In the genomic region with DNA sequence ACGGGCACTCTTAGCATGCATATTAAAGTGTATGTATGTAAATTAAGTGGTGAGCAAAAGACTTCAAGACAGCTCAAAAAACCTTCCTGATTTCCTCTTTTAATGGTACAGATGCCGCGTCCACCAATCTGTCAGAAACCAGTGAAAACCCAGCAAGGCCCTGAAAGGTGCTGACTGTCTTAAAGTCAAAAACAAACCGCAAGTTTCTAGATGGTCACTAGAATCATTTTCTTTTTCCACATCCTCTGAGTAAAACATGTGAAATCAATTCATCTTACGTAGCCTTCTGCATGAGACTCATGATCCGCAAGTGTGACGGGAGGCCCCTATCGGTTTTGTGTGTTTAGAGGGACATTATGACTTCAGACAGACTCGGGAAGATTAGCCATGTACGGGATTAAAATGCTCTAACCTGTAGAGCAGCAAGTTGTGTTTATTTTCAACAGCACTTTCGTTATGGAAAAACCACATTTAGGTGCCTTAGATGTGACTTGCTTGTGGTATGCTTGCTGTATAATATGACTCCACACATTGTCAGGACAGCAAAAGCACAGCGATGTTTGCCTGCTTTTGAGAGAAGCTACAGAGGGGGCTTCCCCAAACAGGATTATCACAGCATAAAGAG, we compare ENCODE assay signal across 9 cellular contexts.
A peak's percentile ranks its signal among the peaks of the same experiment; 100 is the strongest.
DNase-seq lines count a peak whose midpoint lies in the region; ATAC-seq, FAIRE-seq and TF ChIP-seq lines count a peak whose summit lies in the region.
"Had no signal": no experiment of that assay in that cellular context is flagged by ENCODE, and none has a peak within 500 bp of the region (broad histone marks: within the 10 kb centered on the region; RNA-seq: fewer than 3 reads in every experiment).

No MANE protein-coding gene starts in this region.

- peak overlapping the region; percentile 57 for H3K4me3 Mint-ChIP-seq in T-helper 2 cell treated with Interferon-gamma antibody and Interleukin-4, amounts not matched to agents 5 μg/mL and 100 μg/mL, for 36 hours
- no peak overlapping the region for H3K4me3 Mint-ChIP-seq in GM23338

- H3K27ac Mint-ChIP-seq in T-helper 2 cell treated with Interferon-gamma antibody and Interleukin-4, amounts not matched to agents 5 μg/mL and 100 μg/mL, for 36 hours: peak overlapping the region; percentile 70
- H3K27ac Mint-ChIP-seq in GM23338: no peak overlapping the region

- H3K27me3 ChIP-seq in gastroesophageal sphincter: no peaks in the 10 kb centered on the region
- H3K27me3 ChIP-seq in GM23338 (ENCODE audit: insufficient read depth): no peaks in the 10 kb centered on the region
- H3K27me3 ChIP-seq in pancreas: no peaks in the 10 kb centered on the region

- H3K36me3 ChIP-seq in gastroesophageal sphincter (peaks cover 0 to 10% of the 10 kb centered on the region in 2 donors), GM23338 (ENCODE audit: insufficient read depth) (no peaks in the 10 kb centered on the region), pancreas (peaks cover 0 to 5% (median 0%) of the 10 kb centered on the region in 3 donors)

- no peaks in the 10 kb centered on the region for H3K9me3 Mint-ChIP-seq in T-helper 2 cell treated with Interferon-gamma antibody and Interleukin-4, amounts not matched to agents 5 μg/mL and 100 μg/mL, for 36 hours
- no peaks in the 10 kb centered on the region; the same call in 2 of the 3 replicates for H3K9me3 Mint-ChIP-seq in GM23338

- no peaks in the 10 kb centered on the region for H4K20me1 ChIP-seq in GM23338 (replicated peaks; ENCODE audit: insufficient read depth)

- H3K36me3 Mint-ChIP-seq in T-helper 2 cell treated with Interferon-gamma antibody and Interleukin-4, amounts not matched to agents 5 μg/mL and 100 μg/mL, for 36 hours (ENCODE audit: low read depth): peaks cover 25% of the 10 kb centered on the region
- H3K36me3 Mint-ChIP-seq in GM23338 (ENCODE audit: low read depth): peaks cover 10% of the 10 kb centered on the region; the same call in 1 of the 3 replicates

- no peak overlapping the region for H3K27ac ChIP-seq in gastroesophageal sphincter
- H3K27ac ChIP-seq in GM23338 (ENCODE audit: low read depth): no peak overlapping the region
- no peak overlapping the region for H3K27ac ChIP-seq in pancreas

- no peaks in the 10 kb centered on the region for H3K9me2 ChIP-seq in GM23338 (ENCODE audit: insufficient read depth)

- peak; percentile 86 for DNase-seq in GM12865 (ENCODE audit: low read depth)
- DNase-seq in T-helper 2 cell treated with Interferon-gamma antibody and Interleukin-4, amounts not matched to agents 5 μg/mL and 100 μg/mL, for 36 hours (ENCODE audit: low spot score): peak; percentile 23
- DNase-seq in GM23338 (ENCODE audit: low spot score): no peak
- DNase-seq in pancreas: no peak
- DNase-seq in hypothalamus (lab: John Stamatoyannopoulos, UW): no peak

- H3K4me1 Mint-ChIP-seq in T-helper 2 cell treated with Interferon-gamma antibody and Interleukin-4, amounts not matched to agents 5 μg/mL and 100 μg/mL, for 36 hours (ENCODE audit: low read depth): peaks cover 17% of the 10 kb centered on the region
- no peaks in the 10 kb centered on the region for H3K4me1 Mint-ChIP-seq in GM23338

- no peak overlapping the region for H2AFZ ChIP-seq in GM23338

- no peak overlapping the region for H3K4me3 ChIP-seq in GM12865 (ENCODE audit: low read depth, low read length)
- no peak overlapping the region for H3K4me3 ChIP-seq in gastroesophageal sphincter
- no peak overlapping the region for H3K4me3 ChIP-seq in GM23338
- H3K4me3 ChIP-seq in pancreas: no peak overlapping the region

- H3K9me3 ChIP-seq in gastroesophageal sphincter: no peaks in the 10 kb centered on the region
- H3K9me3 ChIP-seq in pancreas: no peaks in the 10 kb centered on the region

- FAIRE-seq in pancreas (lab: Jason Lieb, UNC): no peak
- FAIRE-seq: frontal cortex had no signal

- H3K4me1 ChIP-seq in gastroesophageal sphincter: no peaks in the 10 kb centered on the region
- H3K4me1 ChIP-seq in GM23338 (ENCODE audit: insufficient read depth): no peaks in the 10 kb centered on the region
- H3K4me1 ChIP-seq in pancreas: no peaks in the 10 kb centered on the region

- WGBS in gastroesophageal sphincter (ENCODE audit: low coverage in 1 of 2), 2 donors: 73 to 87% methylated on average over 5 to 12 of the region's 12 CpGs
- 95 to 96% methylated on average over 12 of the region's 12 CpGs for WGBS in pancreas, 2 donors

- H3K4me2 ChIP-seq in GM23338: no peak overlapping the region

- ATAC-seq in GM19351 (IDR thresholded peaks at IDR 0.05; ENCODE audit: unreplicated experiment) (peak; percentile 93), HG02981 (IDR thresholded peaks at IDR 0.05; ENCODE audit: unreplicated experiment) (peak; percentile 87), gastroesophageal sphincter (no peak), GM23338 (no peak), pancreas (no peak)

- no peak for TF ChIP-seq EP300 in gastroesophageal sphincter (IDR thresholded peaks at IDR 0.05)

- no peaks in the 10 kb centered on the region for H3K79me2 ChIP-seq in GM23338 (replicated peaks; ENCODE audit: insufficient read depth)

- no peak for TF ChIP-seq POLR2A in gastroesophageal sphincter (IDR thresholded peaks at IDR 0.05)

- intact Hi-C loops in pancreas (cut with DNase I): no loop called here

- no peaks in the 10 kb centered on the region for H3K27me3 Mint-ChIP-seq in T-helper 2 cell treated with Interferon-gamma antibody and Interleukin-4, amounts not matched to agents 5 μg/mL and 100 μg/mL, for 36 hours (ENCODE audit: low read depth)
- peaks cover 4% of the 10 kb centered on the region for H3K27me3 Mint-ChIP-seq in GM23338 (ENCODE audit: insufficient read depth, low read depth, poor library complexity)

- TF ChIP-seq CTCF in GM12865 (IDR thresholded peaks at IDR 0.05; ENCODE audit: insufficient read depth, low read depth, low read length, missing control alignments) (no peak), gastroesophageal sphincter (IDR thresholded peaks at IDR 0.05) (no peak), GM23338 (conservative IDR thresholded peaks at IDR 0.05; ENCODE audit: low read depth in 2 of 2) (no peak), pancreas (IDR thresholded peaks at IDR 0.05) (no peak)

- no peaks in the 10 kb centered on the region for H3F3A ChIP-seq in GM23338 (replicated peaks; ENCODE audit: low read depth)

TF ChIP-seq in GM23338, 12 proteins besides CTCF, POLR2A, EP300 and RAD21 (continues in another document):
- TF ChIP-seq, protein P1, sequence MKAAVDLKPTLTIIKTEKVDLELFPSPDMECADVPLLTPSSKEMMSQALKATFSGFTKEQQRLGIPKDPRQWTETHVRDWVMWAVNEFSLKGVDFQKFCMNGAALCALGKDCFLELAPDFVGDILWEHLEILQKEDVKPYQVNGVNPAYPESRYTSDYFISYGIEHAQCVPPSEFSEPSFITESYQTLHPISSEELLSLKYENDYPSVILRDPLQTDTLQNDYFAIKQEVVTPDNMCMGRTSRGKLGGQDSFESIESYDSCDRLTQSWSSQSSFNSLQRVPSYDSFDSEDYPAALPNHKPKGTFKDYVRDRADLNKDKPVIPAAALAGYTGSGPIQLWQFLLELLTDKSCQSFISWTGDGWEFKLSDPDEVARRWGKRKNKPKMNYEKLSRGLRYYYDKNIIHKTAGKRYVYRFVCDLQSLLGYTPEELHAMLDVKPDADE (IDR thresholded peaks at IDR 0.05): no peak
- TF ChIP-seq STAT1 (IDR thresholded peaks at IDR 0.05; ENCODE audit: unreplicated experiment): no peak
- TF ChIP-seq, protein P2, sequence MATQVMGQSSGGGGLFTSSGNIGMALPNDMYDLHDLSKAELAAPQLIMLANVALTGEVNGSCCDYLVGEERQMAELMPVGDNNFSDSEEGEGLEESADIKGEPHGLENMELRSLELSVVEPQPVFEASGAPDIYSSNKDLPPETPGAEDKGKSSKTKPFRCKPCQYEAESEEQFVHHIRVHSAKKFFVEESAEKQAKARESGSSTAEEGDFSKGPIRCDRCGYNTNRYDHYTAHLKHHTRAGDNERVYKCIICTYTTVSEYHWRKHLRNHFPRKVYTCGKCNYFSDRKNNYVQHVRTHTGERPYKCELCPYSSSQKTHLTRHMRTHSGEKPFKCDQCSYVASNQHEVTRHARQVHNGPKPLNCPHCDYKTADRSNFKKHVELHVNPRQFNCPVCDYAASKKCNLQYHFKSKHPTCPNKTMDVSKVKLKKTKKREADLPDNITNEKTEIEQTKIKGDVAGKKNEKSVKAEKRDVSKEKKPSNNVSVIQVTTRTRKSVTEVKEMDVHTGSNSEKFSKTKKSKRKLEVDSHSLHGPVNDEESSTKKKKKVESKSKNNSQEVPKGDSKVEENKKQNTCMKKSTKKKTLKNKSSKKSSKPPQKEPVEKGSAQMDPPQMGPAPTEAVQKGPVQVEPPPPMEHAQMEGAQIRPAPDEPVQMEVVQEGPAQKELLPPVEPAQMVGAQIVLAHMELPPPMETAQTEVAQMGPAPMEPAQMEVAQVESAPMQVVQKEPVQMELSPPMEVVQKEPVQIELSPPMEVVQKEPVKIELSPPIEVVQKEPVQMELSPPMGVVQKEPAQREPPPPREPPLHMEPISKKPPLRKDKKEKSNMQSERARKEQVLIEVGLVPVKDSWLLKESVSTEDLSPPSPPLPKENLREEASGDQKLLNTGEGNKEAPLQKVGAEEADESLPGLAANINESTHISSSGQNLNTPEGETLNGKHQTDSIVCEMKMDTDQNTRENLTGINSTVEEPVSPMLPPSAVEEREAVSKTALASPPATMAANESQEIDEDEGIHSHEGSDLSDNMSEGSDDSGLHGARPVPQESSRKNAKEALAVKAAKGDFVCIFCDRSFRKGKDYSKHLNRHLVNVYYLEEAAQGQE (IDR thresholded peaks at IDR 0.05; ENCODE audit: unreplicated experiment): no peak
- no peak for TF ChIP-seq CREB1 (CRISPR knock-in tag; IDR thresholded peaks at IDR 0.05; ENCODE audit: low read depth)
- no peak for TF ChIP-seq ZNF331 (CRISPR knock-in tag; IDR thresholded peaks at IDR 0.05; ENCODE audit: low read depth)
- TF ChIP-seq JUNB (IDR thresholded peaks at IDR 0.05; ENCODE audit: unreplicated experiment): no peak
- no peak for TF ChIP-seq POLR2AphosphoS5 (IDR thresholded peaks at IDR 0.05; ENCODE audit: low read depth)
- TF ChIP-seq EZH2phosphoT487 (IDR thresholded peaks at IDR 0.05; ENCODE audit: unreplicated experiment): no peak
- no peak for TF ChIP-seq ZNF114 (CRISPR knock-in tag; IDR thresholded peaks at IDR 0.05)
- TF ChIP-seq EZH2 (IDR thresholded peaks at IDR 0.05; ENCODE audit: low read depth, unreplicated experiment): no peak

Comparison
In these comparisons a context has a peak if more than half of its experiments do, and no peak if none do; other contexts are left out.
1. DNase-seq: peak in GM12865 (single experiment) and T-helper 2 cell treated with Interferon-gamma antibody and Interleukin-4, amounts not matched to agents 5 μg/mL and 100 μg/mL, for 36 hours (single experiment); none in GM23338 (single experiment), pancreas (0 of 6) and hypothalamus (0 of 51).
2. ATAC-seq: peak in GM19351 (single experiment) and HG02981 (single experiment); none in gastroesophageal sphincter (single experiment), GM23338 (single experiment) and pancreas (0 of 4).